1 cellular context compared by ENCODE assay signal in genomic region chr12:33587354-33588081, GRCh38.
A peak's percentile ranks its signal among the peaks of the same experiment; 100 is the strongest.
TF ChIP-seq lines count a peak whose summit lies in the region.

No MANE protein-coding gene starts in this region.

TF ChIP-seq in K562, 482 proteins besides CTCF, POLR2A, EP300 and RAD21:
- TF ChIP-seq NFRKB (IDR thresholded peaks at IDR 0.05; ENCODE audit: low read depth) (peak; percentile 39; the same call in 1 of the 2 replicates), ZNF589 (CRISPR knock-in tag; IDR thresholded peaks at IDR 0.05; ENCODE audit: low read depth) (peak; percentile 52; the same call in 1 of the 2 replicates), GTF2E2 (tag; IDR thresholded peaks at IDR 0.05) (peak; percentile 67; the same call in 1 of the 2 replicates), ZNF395 (CRISPR knock-in tag; IDR thresholded peaks at IDR 0.05) (peak; percentile 36; the same call in 1 of the 2 replicates), ZNF592 (IDR thresholded peaks at IDR 0.05) (peak; percentile 52; the same call in 1 of the 2 replicates), BACH1 (tag; IDR thresholded peaks at IDR 0.05) (0 out of 2 replicates have a peak, but pooled peaks have one; percentile 1), CBX3 (IDR thresholded peaks at IDR 0.05; ENCODE audit: borderline replicate concordance in 1 of 2, low read length in 2 of 2) (0 out of 3 replicates have a peak, but pooled peaks of 1 of the 2 experiments have one; percentile 4), ZNF639 (CRISPR knock-in tag; conservative IDR thresholded peaks at IDR 0.05 in 1 of 2, IDR thresholded peaks at IDR 0.05 in 1 of 2) (0 out of 4 replicates have a peak, but pooled peaks of 1 of the 2 experiments have one; percentile 5), FOXA3 (CRISPR knock-in tag; conservative IDR thresholded peaks at IDR 0.05 in 1 of 2, IDR thresholded peaks at IDR 0.05 in 1 of 2) (peak in 1 of 2 experiments; percentile 23; a peak in 1 of 4 replicates), ZNF175 (CRISPR knock-in tag; IDR thresholded peaks at IDR 0.05; ENCODE audit: low read depth) (peak; percentile 41; the same call in 1 of the 2 replicates), ZNF584 (CRISPR knock-in tag; IDR thresholded peaks at IDR 0.05; ENCODE audit: low read depth) (0 out of 2 replicates have a peak, but pooled peaks have one; percentile 53)
